Comparison of ENCODE assay signal across 1 cellular context in genomic region chr5:124742983-124743533, GRCh38.
A peak's percentile ranks its signal among the peaks of the same experiment; 100 is the strongest.
TF ChIP-seq lines count a peak whose summit lies in the region.

No MANE protein-coding gene starts in this region.

TF ChIP-seq in GM12878, 131 proteins besides CTCF, POLR2A, EP300 and RAD21 (continued from another document):
- TF ChIP-seq PRDM15 (CRISPR knock-in tag; IDR thresholded peaks at IDR 0.05): no peak
- no peak for TF ChIP-seq IKZF1 (conservative IDR thresholded peaks at IDR 0.05)
- no peak for TF ChIP-seq HCFC1 (IDR thresholded peaks at IDR 0.05; ENCODE audit: low read length)
- TF ChIP-seq STAT1 (conservative IDR thresholded peaks at IDR 0.05): no peak
- TF ChIP-seq MEF2A (IDR thresholded peaks at IDR 0.05; ENCODE audit: insufficient read depth, low read depth, low read length): 0 out of 2 replicates have a peak, but pooled peaks have one; percentile 52
- peak; percentile 47; the same call in 1 of the 2 replicates for TF ChIP-seq TAF1 (IDR thresholded peaks at IDR 0.05; ENCODE audit: borderline replicate concordance, low read depth, low read length)
- no peak for TF ChIP-seq NR2F1 (conservative IDR thresholded peaks at IDR 0.05)
- TF ChIP-seq TCF12 (IDR thresholded peaks at IDR 0.05; ENCODE audit: low read depth, low read length): no peak
- TF ChIP-seq CREB1 (IDR thresholded peaks at IDR 0.05; ENCODE audit: low read depth): no peak
- no peak for TF ChIP-seq SMARCA5 (IDR thresholded peaks at IDR 0.05)
- no peak for TF ChIP-seq CBX5 (IDR thresholded peaks at IDR 0.05; ENCODE audit: low read depth)
- no peak for TF ChIP-seq E2F4 (IDR thresholded peaks at IDR 0.05; ENCODE audit: low read depth, low read length)
- no peak for TF ChIP-seq MTA3 (IDR thresholded peaks at IDR 0.05; ENCODE audit: borderline replicate concordance, low read length)
- peak; percentile 45 for TF ChIP-seq POLR2AphosphoS5 (IDR thresholded peaks at IDR 0.05; ENCODE audit: low read length)
TF ChIP-seq in GM12878: peak in this region for 3.
